ENCODE assay signal across 16 cellular contexts in genomic region chr11:98616256-98616655, GRCh38.
DNase-seq lines count a peak whose midpoint lies in the region; ATAC-seq, FAIRE-seq and TF ChIP-seq lines count a peak whose summit lies in the region.
"Had no signal": no experiment of that assay in that cellular context is flagged by ENCODE, and none has a peak within 500 bp of the region (broad histone marks: within the 10 kb centered on the region; RNA-seq: fewer than 3 reads in every experiment).

No MANE protein-coding gene starts in this region.

- intact Hi-C loops in HepG2 (cut with micrococcal nuclease; ENCODE audit: unreplicated experiment) (no loop called here), right lobe of liver (cut with DNase I) (no loop called here), K562 (cut with micrococcal nuclease) (no loop called here), lower lobe of right lung (cut with DNase I) (no loop called here), lower leg skin (cut with DNase I; ENCODE audit: low total_unique reads) (no loop called here)

- no peaks in the 10 kb centered on the region for H3K27me3 ChIP-seq in HepG2 (ENCODE audit: control insufficient read depth in 1 of 2, insufficient read depth in 2 of 2, low read length in 2 of 2)
- no peaks in the 10 kb centered on the region for H3K27me3 ChIP-seq in right lobe of liver
- no peaks in the 10 kb centered on the region for H3K27me3 ChIP-seq in K562 (ENCODE audit: control insufficient read depth in 2 of 2, insufficient read depth in 2 of 2, low read length in 2 of 2)
- no peaks in the 10 kb centered on the region for H3K27me3 ChIP-seq in lower lobe of right lung (ENCODE audit: low read depth)
- H3K27me3 ChIP-seq: BLaER1 treated with 17β-estradiol and CSF1 and Interleukin-3, amounts not matched to agents 10 nM and 100 nM had no signal

- DNase-seq in HepG2 (ENCODE audit: low spot score) (no peak), right lobe of liver (no peak), K562 (ENCODE audit: extremely low read depth in 1 of 4, low spot score in 3 of 4) (no peak), lower lobe of right lung (no peak), lower leg skin (ENCODE audit: low spot score in 2 of 2) (no peak)
- DNase-seq in stimulated activated CD4-positive, alpha-beta T cell treated with anti-CD3 and anti-CD28 coated beads, Interleukin-4, amount 100 ng/mL, for 24 hours: no peak
- DNase-seq in stimulated activated CD4-positive, alpha-beta T cell treated with anti-CD3 and anti-CD28 coated beads, Interleukin-4, amount 100 ng/mL, for 4 hours: no peak
- DNase-seq: HFFc6, NCI-H1105, NCI-H1694 treated with DMSO at 0.1 percent for 48 hours, NCI-H774 had no signal

- TF ChIP-seq EP300 in HepG2 (IDR thresholded peaks at IDR 0.05; ENCODE audit: low read depth in 2 of 2, low read length in 2 of 2) (no peak), HepG2 (CRISPR knock-in tag; IDR thresholded peaks at IDR 0.05; ENCODE audit: borderline replicate concordance) (no peak), K562 (IDR thresholded peaks at IDR 0.05; ENCODE audit: low read length) (no peak)

- H3K79me2 ChIP-seq in HepG2 (ENCODE audit: insufficient read depth, low read length) (no peaks in the 10 kb centered on the region), K562 (ENCODE audit: control insufficient read depth, insufficient read depth, low read length) (no peaks in the 10 kb centered on the region)

- H3K27ac ChIP-seq in HepG2 (ENCODE audit: extremely low read length, insufficient read depth, low read length) (no peak overlapping the region), right lobe of liver (no peak overlapping the region), K562 (ENCODE audit: extremely low read depth, low read depth, low read length) (no peak overlapping the region), lower lobe of right lung (no peak overlapping the region)
- H3K27ac ChIP-seq: BLaER1 treated with 17β-estradiol and CSF1 and Interleukin-3, amounts not matched to agents 10 nM and 100 nM; PC-9 had no signal

- no peaks in the 10 kb centered on the region for H3K36me3 ChIP-seq in HepG2 (replicated peaks in 1 of 2; ENCODE audit: control insufficient read depth in 1 of 2, insufficient read depth in 2 of 2, low read length in 2 of 2)
- H3K36me3 ChIP-seq in right lobe of liver: no peaks in the 10 kb centered on the region
- H3K36me3 ChIP-seq in K562 (ENCODE audit: control insufficient read depth, insufficient read depth, low read length): no peaks in the 10 kb centered on the region
- H3K36me3 ChIP-seq in lower lobe of right lung: no peaks in the 10 kb centered on the region
- H3K36me3 ChIP-seq: BLaER1 treated with 17β-estradiol and CSF1 and Interleukin-3, amounts not matched to agents 10 nM and 100 nM had no signal

- no TSS peak for BruUV-seq in HepG2 (replicated peaks; lab: Mats Ljungman, UMichigan)
- BruUV-seq in K562 (replicated peaks; lab: Mats Ljungman, UMichigan): no TSS peak

- H3K4me2 ChIP-seq in HepG2 (ENCODE audit: low read depth, low read length): no peak overlapping the region
- no peak overlapping the region for H3K4me2 ChIP-seq in K562 (ENCODE audit: insufficient read depth, low read length)
- H3K4me2 ChIP-seq: BLaER1 treated with 17β-estradiol and CSF1 and Interleukin-3, amounts not matched to agents 10 nM and 100 nM; PC-9 had no signal

- FAIRE-seq in HepG2 (lab: Jason Lieb, UNC): no peak
- FAIRE-seq in K562 (lab: Jason Lieb, UNC): no peak
- FAIRE-seq: GM12892, GM19239 had no signal

- no peak for TF ChIP-seq RAD21 in HepG2 (CRISPR knock-in tag; IDR thresholded peaks at IDR 0.05)
- no peak for TF ChIP-seq RAD21 in K562 (CRISPR knock-in tag; conservative IDR thresholded peaks at IDR 0.05 in 1 of 2, IDR thresholded peaks at IDR 0.05 in 1 of 2)

- ATAC-seq in HepG2 (no peak), right lobe of liver (no peak), K562 (no peak), lower lobe of right lung (peak; percentile 41 to 85), GM21717 (IDR thresholded peaks at IDR 0.05; ENCODE audit: unreplicated experiment) (no peak)

- H3K9me3 ChIP-seq in HepG2 (ENCODE audit: low read length): peaks cover 38% of the 10 kb centered on the region
- no peaks in the 10 kb centered on the region for H3K9me3 ChIP-seq in right lobe of liver
- no peaks in the 10 kb centered on the region; the same call in 1 of the 2 replicates for H3K9me3 ChIP-seq in K562 (replicated peaks; ENCODE audit: control insufficient read depth, insufficient read depth, low read depth, low read length)
- no peaks in the 10 kb centered on the region for H3K9me3 ChIP-seq in lower lobe of right lung

- TF ChIP-seq CTCF in HepG2 (CRISPR knock-in tag; IDR thresholded peaks at IDR 0.05) (no peak), right lobe of liver (IDR thresholded peaks at IDR 0.05) (no peak), K562 (IDR thresholded peaks at IDR 0.05 in 2 of 3, conservative IDR thresholded peaks at IDR 0.05 in 1 of 3; ENCODE audit: insufficient read depth in 2 of 3, low read depth in 1 of 3, low read length in 3 of 3) (no peak), lower lobe of right lung (IDR thresholded peaks at IDR 0.05) (no peak), lower leg skin (IDR thresholded peaks at IDR 0.05) (no peak)

- H3K9ac ChIP-seq in HepG2 (ENCODE audit: insufficient read depth, low read depth, low read length): no peak overlapping the region
- no peak overlapping the region for H3K9ac ChIP-seq in K562 (ENCODE audit: insufficient read depth in 1 of 2, low read depth in 2 of 2, low read length in 2 of 2)
- H3K9ac ChIP-seq: BLaER1 treated with 17β-estradiol and CSF1 and Interleukin-3, amounts not matched to agents 10 nM and 100 nM had no signal

- in situ Hi-C loops in HepG2 (cut with HindIII; ENCODE audit: extremely low pct_ligation_motif_present, low pct_unique_long_range_greater_than_20kb) (no loop called here), K562 (cut with MboI) (no loop called here)

- H3K4me1 ChIP-seq in HepG2 (ENCODE audit: insufficient read depth, low read length) (no peaks in the 10 kb centered on the region), right lobe of liver (peaks cover 0 to 2% (median 0%) of the 10 kb centered on the region in 4 donors), K562 (replicated peaks in 1 of 2; ENCODE audit: control insufficient read depth in 2 of 2, insufficient read depth in 2 of 2, low read length in 2 of 2) (no peaks in the 10 kb centered on the region), lower lobe of right lung (no peaks in the 10 kb centered on the region)
- H3K4me1 ChIP-seq: BLaER1 treated with 17β-estradiol and CSF1 and Interleukin-3, amounts not matched to agents 10 nM and 100 nM had no signal

- CTCF ChIA-PET in HepG2 (lab: Yijun Ruan, JAX; ENCODE audit: low intra/inter-chr PET ratio, low total read pairs): no interaction called here
- CTCF ChIA-PET in K562 (lab: Yijun Ruan, JAX; ENCODE audit: low intra/inter-chr PET ratio): no interaction called here

- TF ChIP-seq POLR2A in HepG2 (IDR thresholded peaks at IDR 0.05; ENCODE audit: insufficient read depth in 1 of 2, low read depth in 2 of 2, low read length in 2 of 2) (no peak), right lobe of liver (IDR thresholded peaks at IDR 0.05) (no peak), K562 (conservative IDR thresholded peaks at IDR 0.05) (no peak), lower leg skin (IDR thresholded peaks at IDR 0.05) (no peak)

- no peaks in the 10 kb centered on the region for H4K20me1 ChIP-seq in HepG2 (ENCODE audit: insufficient read depth, low read length)
- H4K20me1 ChIP-seq in K562 (replicated peaks; ENCODE audit: control insufficient read depth, insufficient read depth, low read length): no peaks in the 10 kb centered on the region
- H4K20me1 ChIP-seq: BLaER1 treated with 17β-estradiol and CSF1 and Interleukin-3, amounts not matched to agents 10 nM and 100 nM had no signal

- H3K9me1 ChIP-seq in K562 (ENCODE audit: control insufficient read depth, insufficient read depth, low read length): no peaks in the 10 kb centered on the region

- POLR2A ChIA-PET in HepG2 (lab: Yijun Ruan, JAX) (no interaction called here), K562 (lab: Yijun Ruan, JAX) (no interaction called here)

- H2AFZ ChIP-seq in HepG2 (ENCODE audit: low read length): no peak overlapping the region
- no peak overlapping the region for H2AFZ ChIP-seq in K562 (ENCODE audit: low read depth, low read length)
- H2AFZ ChIP-seq: PC-9 had no signal

- H3K4me3 ChIP-seq in HepG2 (replicated peaks in 1 of 3; ENCODE audit: insufficient read depth in 1 of 3, low read depth in 2 of 3, low read length in 3 of 3): no peak overlapping the region
- no peak overlapping the region for H3K4me3 ChIP-seq in right lobe of liver
- H3K4me3 ChIP-seq in K562: no peak overlapping the region
- no peak overlapping the region for H3K4me3 ChIP-seq in lower lobe of right lung
- no peak overlapping the region for H3K4me3 ChIP-seq in lower leg skin (ENCODE audit: low read depth, poor library complexity, severe bottlenecking)
- H3K4me3 ChIP-seq: BLaER1 treated with 17β-estradiol and CSF1 and Interleukin-3, amounts not matched to agents 10 nM and 100 nM; PC-9 had no signal

TF ChIP-seq in HepG2, 621 proteins besides CTCF, POLR2A, EP300 and RAD21:
- TF ChIP-seq CEBPB (IDR thresholded peaks at IDR 0.05; ENCODE audit: borderline replicate concordance, low read depth, low read length) (0 out of 2 replicates have a peak, but pooled peaks have one; percentile 18), HNRNPH1 (optimal IDR thresholded peaks at IDR 0.05; ENCODE audit: low read depth, low read length) (no peak)

TF ChIP-seq in K562, 482 proteins besides CTCF, POLR2A, EP300 and RAD21:
- TF ChIP-seq ZFX (CRISPR knock-in tag; IDR thresholded peaks at IDR 0.05) (no peak), FOXA1 (IDR thresholded peaks at IDR 0.05; ENCODE audit: borderline replicate concordance) (no peak), ZNF57 (CRISPR knock-in tag; IDR thresholded peaks at IDR 0.05) (no peak), CEBPB (tag; IDR thresholded peaks at IDR 0.05) (peak; percentile 45), TEAD2 (tag; IDR thresholded peaks at IDR 0.05) (no peak), ZFP36 (IDR thresholded peaks at IDR 0.05; ENCODE audit: low read depth, low read length, partially characterized antibody) (no peak)
- TF ChIP-seq, protein P1, sequence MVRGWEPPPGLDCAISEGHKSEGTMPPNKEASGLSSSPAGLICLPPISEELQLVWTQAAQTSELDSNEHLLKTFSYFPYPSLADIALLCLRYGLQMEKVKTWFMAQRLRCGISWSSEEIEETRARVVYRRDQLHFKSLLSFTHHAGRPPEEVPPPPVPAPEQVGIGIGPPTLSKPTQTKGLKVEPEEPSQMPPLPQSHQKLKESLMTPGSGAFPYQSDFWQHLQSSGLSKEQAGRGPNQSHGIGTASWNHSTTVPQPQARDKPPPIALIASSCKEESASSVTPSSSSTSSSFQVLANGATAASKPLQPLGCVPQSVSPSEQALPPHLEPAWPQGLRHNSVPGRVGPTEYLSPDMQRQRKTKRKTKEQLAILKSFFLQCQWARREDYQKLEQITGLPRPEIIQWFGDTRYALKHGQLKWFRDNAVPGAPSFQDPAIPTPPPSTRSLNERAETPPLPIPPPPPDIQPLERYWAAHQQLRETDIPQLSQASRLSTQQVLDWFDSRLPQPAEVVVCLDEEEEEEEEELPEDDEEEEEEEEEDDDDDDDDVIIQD (CRISPR knock-in tag; IDR thresholded peaks at IDR 0.05): no peak

Comparison
In these comparisons a context has a peak if more than half of its experiments do, and no peak if none do; other contexts are left out.
1. ATAC-seq: peak in lower lobe of right lung (2 of 2); none in HepG2 (single experiment), right lobe of liver (0 of 4), K562 (single experiment) and GM21717 (single experiment).
2. Of the 241 proteins assayed by ChIP-seq in both HepG2 and K562: peak only in HepG2: none; only in K562: none; in both: CEBPB; in neither: 240.